8 cellular contexts compared by ENCODE assay signal in genomic region chr9:96344458-96345180, GRCh38. TPM values are rescaled to one million over a fixed set of nuclear protein-coding genes. Genes with fewer than 3 reads are reported as not detected.
DNase-seq lines count a peak whose midpoint lies in the region; ATAC-seq and TF ChIP-seq lines count a peak whose summit lies in the region.

No MANE protein-coding gene starts in this region.

- 50% methylated on average over 5 of the region's 6 CpGs for WGBS in right lobe of liver (ENCODE audit: insufficient coverage, low coverage, low lambda C conversion rate, missing lambda C conversion rate)

- no peaks in the 10 kb centered on the region for H3K9me3 ChIP-seq in right lobe of liver

- H3K36me3 ChIP-seq in right lobe of liver: peaks cover 0 to 10% (median 0%) of the 10 kb centered on the region in 4 donors

- peak; percentile 29 to 53 (median 39) for ATAC-seq in right lobe of liver
- no peak for ATAC-seq in GM18868 (IDR thresholded peaks at IDR 0.05; ENCODE audit: unreplicated experiment)
- ATAC-seq in stimulated activated naive CD8-positive, alpha-beta T cell treated with anti-CD3 and anti-CD28 coated beads, Interleukin-15, Interleukin-2, amounts not matched to agents 100 U/mL and 50 U/mL, for 24 hours: no peak

- intact Hi-C loops in right lobe of liver (cut with DNase I): loop anchor here in 1 of 2 donors (5.0 kb wide), 1 partner anchor 38 kb away; the partner anchor contains the start of gene SLC35D2

- no peak for TF ChIP-seq POLR2A in right lobe of liver (IDR thresholded peaks at IDR 0.05)

- no peaks in the 10 kb centered on the region for H3K27me3 ChIP-seq in right lobe of liver

- no peak for TF ChIP-seq CTCF in right lobe of liver (IDR thresholded peaks at IDR 0.05)

- DNase-seq in GM04504 (ENCODE audit: low read depth) (peak; percentile 78), NCI-H774 (lab: John Stamatoyannopoulos, UW) (peak; percentile 46), dermis microvascular lymphatic vessel endothelial cell (ENCODE audit: low read depth in 2 of 2) (peak; percentile 96 to 97), right lobe of liver (no peak), UCSD-AML1 (lab: John Stamatoyannopoulos, UW; ENCODE audit: unreplicated experiment) (no peak), middle frontal gyrus (ENCODE audit: extremely low spot score, low spot score) (no peak)
- no peak for DNase-seq in stimulated activated naive CD8-positive, alpha-beta T cell treated with anti-CD3 and anti-CD28 coated beads, Interleukin-15, Interleukin-2, amounts not matched to agents 100 U/mL and 50 U/mL, for 24 hours

- no peak overlapping the region for H3K4me3 ChIP-seq in right lobe of liver

- peaks cover 0 to 38% (median 12%) of the 10 kb centered on the region in 4 donors for H3K4me1 ChIP-seq in right lobe of liver

- no peak overlapping the region for H3K27ac ChIP-seq in right lobe of liver

RNA-seq across cellular contexts. Expression of gene SLC35D2, which starts 38.9 kb away (rescaled TPM):
- total RNA-seq in dermis microvascular lymphatic vessel endothelial cell: 20.7 and 25.3 TPM in 2 replicates
- total RNA-seq in right lobe of liver: 10 to 100 TPM; 28.9 to 48.1 (median 34.3) TPM

RNA-seq across cellular contexts. Expression of gene HSD17B3, which starts 42.6 kb away (rescaled TPM):
- not detected in 2 replicates for total RNA-seq in dermis microvascular lymphatic vessel endothelial cell
- total RNA-seq in right lobe of liver: 1 to 10 TPM in 4 of 6 experiments, not detected in 2; 1.8 to 4.4 (median 3.1) TPM

Comparison
In these comparisons a context has a peak if more than half of its experiments do, and no peak if none do; other contexts are left out.
1. DNase-seq: peak in GM04504 (single experiment), NCI-H774 (single experiment) and dermis microvascular lymphatic vessel endothelial cell (2 of 2); none in right lobe of liver (0 of 3), UCSD-AML1 (single experiment), stimulated activated naive CD8-positive, alpha-beta T cell treated with anti-CD3 and anti-CD28 coated beads, Interleukin-15, Interleukin-2, amounts not matched to agents 100 U/mL and 50 U/mL, for 24 hours (single experiment) and middle frontal gyrus (single experiment).
2. ATAC-seq: peak in right lobe of liver (4 of 4); none in GM18868 (single experiment) and stimulated activated naive CD8-positive, alpha-beta T cell treated with anti-CD3 and anti-CD28 coated beads, Interleukin-15, Interleukin-2, amounts not matched to agents 100 U/mL and 50 U/mL, for 24 hours (single experiment).